In genomic region chr14:105537580-105538474, GRCh38 we compare ENCODE assay signal across 1 cellular context.
TF ChIP-seq lines count a peak whose summit lies in the region.

No MANE protein-coding gene starts in this region.

TF ChIP-seq in GM12878, 131 proteins besides CTCF, POLR2A, EP300 and RAD21:
- TF ChIP-seq JUND (IDR thresholded peaks at IDR 0.05; ENCODE audit: low read depth, low read length) (no peak), SMC3 (IDR thresholded peaks at IDR 0.05; ENCODE audit: borderline replicate concordance, low read length) (peak; percentile 53), PKNOX1 (IDR thresholded peaks at IDR 0.05) (no peak), CEBPB (IDR thresholded peaks at IDR 0.05; ENCODE audit: borderline replicate concordance in 1 of 2, low read depth in 2 of 2, low read length in 2 of 2) (no peak), CBX3 (IDR thresholded peaks at IDR 0.05; ENCODE audit: borderline replicate concordance, low read depth) (no peak), RAD51 (IDR thresholded peaks at IDR 0.05) (no peak), SPI1 (IDR thresholded peaks at IDR 0.05; ENCODE audit: borderline replicate concordance, insufficient read depth, low read depth, low read length) (no peak), ZNF217 (IDR thresholded peaks at IDR 0.05) (no peak), TCF12 (IDR thresholded peaks at IDR 0.05; ENCODE audit: low read depth, low read length) (no peak), IRF4 (IDR thresholded peaks at IDR 0.05; ENCODE audit: low read depth, low read length) (no peak), FOS (IDR thresholded peaks at IDR 0.05; ENCODE audit: borderline replicate concordance, extremely low read depth, insufficient read length) (no peak), HSF1 (IDR thresholded peaks at IDR 0.05; ENCODE audit: low read depth, low read length) (no peak), NFYA (IDR thresholded peaks at IDR 0.05; ENCODE audit: borderline replicate concordance, low read depth, low read length) (no peak), MXI1 (IDR thresholded peaks at IDR 0.05; ENCODE audit: low read depth, low read length) (no peak), NFXL1 (IDR thresholded peaks at IDR 0.05; ENCODE audit: borderline replicate concordance) (no peak), TCF7 (IDR thresholded peaks at IDR 0.05; ENCODE audit: borderline replicate concordance) (no peak), CREB1 (IDR thresholded peaks at IDR 0.05; ENCODE audit: low read depth) (0 out of 2 replicates have a peak, but pooled peaks have one; percentile 14), PAX5 (IDR thresholded peaks at IDR 0.05; ENCODE audit: borderline replicate concordance, low read depth, low read length) (no peak), BMI1 (IDR thresholded peaks at IDR 0.05; ENCODE audit: borderline replicate concordance) (no peak), YY1 (IDR thresholded peaks at IDR 0.05; ENCODE audit: low read depth, low read length) (0 out of 2 replicates have a peak, but pooled peaks have one; percentile 44)
- TF ChIP-seq, protein P1, sequence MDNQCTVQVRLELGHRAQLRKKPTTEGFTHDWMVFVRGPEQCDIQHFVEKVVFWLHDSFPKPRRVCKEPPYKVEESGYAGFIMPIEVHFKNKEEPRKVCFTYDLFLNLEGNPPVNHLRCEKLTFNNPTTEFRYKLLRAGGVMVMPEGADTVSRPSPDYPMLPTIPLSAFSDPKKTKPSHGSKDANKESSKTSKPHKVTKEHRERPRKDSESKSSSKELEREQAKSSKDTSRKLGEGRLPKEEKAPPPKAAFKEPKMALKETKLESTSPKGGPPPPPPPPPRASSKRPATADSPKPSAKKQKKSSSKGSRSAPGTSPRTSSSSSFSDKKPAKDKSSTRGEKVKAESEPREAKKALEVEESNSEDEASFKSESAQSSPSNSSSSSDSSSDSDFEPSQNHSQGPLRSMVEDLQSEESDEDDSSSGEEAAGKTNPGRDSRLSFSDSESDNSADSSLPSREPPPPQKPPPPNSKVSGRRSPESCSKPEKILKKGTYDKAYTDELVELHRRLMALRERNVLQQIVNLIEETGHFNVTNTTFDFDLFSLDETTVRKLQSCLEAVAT (IDR thresholded peaks at IDR 0.05): no peak
- TF ChIP-seq, protein P2, sequence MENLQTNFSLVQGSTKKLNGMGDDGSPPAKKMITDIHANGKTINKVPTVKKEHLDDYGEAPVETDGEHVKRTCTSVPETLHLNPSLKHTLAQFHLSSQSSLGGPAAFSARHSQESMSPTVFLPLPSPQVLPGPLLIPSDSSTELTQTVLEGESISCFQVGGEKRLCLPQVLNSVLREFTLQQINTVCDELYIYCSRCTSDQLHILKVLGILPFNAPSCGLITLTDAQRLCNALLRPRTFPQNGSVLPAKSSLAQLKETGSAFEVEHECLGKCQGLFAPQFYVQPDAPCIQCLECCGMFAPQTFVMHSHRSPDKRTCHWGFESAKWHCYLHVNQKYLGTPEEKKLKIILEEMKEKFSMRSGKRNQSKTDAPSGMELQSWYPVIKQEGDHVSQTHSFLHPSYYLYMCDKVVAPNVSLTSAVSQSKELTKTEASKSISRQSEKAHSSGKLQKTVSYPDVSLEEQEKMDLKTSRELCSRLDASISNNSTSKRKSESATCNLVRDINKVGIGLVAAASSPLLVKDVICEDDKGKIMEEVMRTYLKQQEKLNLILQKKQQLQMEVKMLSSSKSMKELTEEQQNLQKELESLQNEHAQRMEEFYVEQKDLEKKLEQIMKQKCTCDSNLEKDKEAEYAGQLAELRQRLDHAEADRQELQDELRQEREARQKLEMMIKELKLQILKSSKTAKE (IDR thresholded peaks at IDR 0.05; ENCODE audit: low read depth, poor library complexity, severe bottlenecking): no peak
- TF ChIP-seq, protein P3, sequence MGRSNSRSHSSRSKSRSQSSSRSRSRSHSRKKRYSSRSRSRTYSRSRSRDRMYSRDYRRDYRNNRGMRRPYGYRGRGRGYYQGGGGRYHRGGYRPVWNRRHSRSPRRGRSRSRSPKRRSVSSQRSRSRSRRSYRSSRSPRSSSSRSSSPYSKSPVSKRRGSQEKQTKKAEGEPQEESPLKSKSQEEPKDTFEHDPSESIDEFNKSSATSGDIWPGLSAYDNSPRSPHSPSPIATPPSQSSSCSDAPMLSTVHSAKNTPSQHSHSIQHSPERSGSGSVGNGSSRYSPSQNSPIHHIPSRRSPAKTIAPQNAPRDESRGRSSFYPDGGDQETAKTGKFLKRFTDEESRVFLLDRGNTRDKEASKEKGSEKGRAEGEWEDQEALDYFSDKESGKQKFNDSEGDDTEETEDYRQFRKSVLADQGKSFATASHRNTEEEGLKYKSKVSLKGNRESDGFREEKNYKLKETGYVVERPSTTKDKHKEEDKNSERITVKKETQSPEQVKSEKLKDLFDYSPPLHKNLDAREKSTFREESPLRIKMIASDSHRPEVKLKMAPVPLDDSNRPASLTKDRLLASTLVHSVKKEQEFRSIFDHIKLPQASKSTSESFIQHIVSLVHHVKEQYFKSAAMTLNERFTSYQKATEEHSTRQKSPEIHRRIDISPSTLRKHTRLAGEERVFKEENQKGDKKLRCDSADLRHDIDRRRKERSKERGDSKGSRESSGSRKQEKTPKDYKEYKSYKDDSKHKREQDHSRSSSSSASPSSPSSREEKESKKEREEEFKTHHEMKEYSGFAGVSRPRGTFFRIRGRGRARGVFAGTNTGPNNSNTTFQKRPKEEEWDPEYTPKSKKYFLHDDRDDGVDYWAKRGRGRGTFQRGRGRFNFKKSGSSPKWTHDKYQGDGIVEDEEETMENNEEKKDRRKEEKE (IDR thresholded peaks at IDR 0.05): no peak
